In the genomic region with DNA sequence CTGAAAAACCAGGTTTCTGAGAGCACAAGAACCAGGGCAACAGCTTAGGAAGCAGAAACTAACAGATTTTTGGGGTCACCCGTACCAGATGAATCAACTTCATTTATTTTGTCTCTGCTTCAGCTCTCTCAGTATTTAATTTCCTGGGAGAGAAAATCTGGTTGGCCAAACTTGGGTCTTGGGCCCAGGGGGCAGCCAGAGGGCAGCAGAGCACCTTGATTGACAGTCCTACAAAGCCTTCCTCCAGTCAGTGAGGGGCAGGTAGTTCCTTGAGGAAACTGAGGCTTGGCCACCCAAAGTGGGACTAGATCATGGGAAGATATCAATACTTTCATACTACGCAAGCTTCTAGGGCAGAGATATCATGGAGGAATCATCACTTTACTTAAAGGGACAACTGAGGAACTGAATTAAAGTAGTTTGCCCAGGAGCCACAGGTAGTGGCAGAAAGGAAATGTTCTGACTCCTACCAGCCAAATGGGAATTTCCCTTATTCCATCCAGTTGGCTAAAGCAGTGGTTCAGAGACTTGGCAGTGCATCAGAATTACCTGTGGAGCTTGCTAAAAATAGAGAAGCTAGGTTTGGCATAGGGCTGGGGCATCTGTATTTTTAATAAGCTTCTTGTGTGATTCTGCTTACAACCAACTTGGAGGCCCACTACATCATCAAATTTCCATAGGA, we compare ENCODE assay signal across 8 cellular contexts. TPM values are rescaled to one million over a fixed set of nuclear protein-coding genes. Genes with fewer than 3 reads are reported as not detected.
DNase-seq lines count a peak whose midpoint lies in the region; ATAC-seq and TF ChIP-seq lines count a peak whose summit lies in the region.

No MANE protein-coding gene starts in this region.

- peaks cover 8% of the 10 kb centered on the region for H3K4me1 ChIP-seq in vagina

- CTCF ChIA-PET in GM10248 (lab: Yijun Ruan, JAX): interaction anchor here (0.7 to 4.6 kb wide), 31 partner anchors 10 to 1455 kb away, joined by 3 to 80 read pairs (median 5); a partner anchor contains a TSS
- CTCF ChIA-PET in activated CD4-positive, alpha-beta memory T cell treated with anti-CD3 and anti-CD28 coated beads for 36 hours (lab: Charles Lee): interaction anchor here (0.6 to 11.2 kb wide), 42 partner anchors 9 to 697 kb away, joined by 3 to 251 read pairs (median 6); a partner anchor contains a TSS

- TF ChIP-seq CTCF in GM10248 (IDR thresholded peaks at IDR 0.05; ENCODE audit: control extremely low read depth, extremely low read depth, low read depth, missing control alignments) (peak; percentile 55), epithelial cell of esophagus (IDR thresholded peaks at IDR 0.05; ENCODE audit: insufficient read depth, low read depth, low read length, missing control alignments) (peak; percentile 28), vagina (IDR thresholded peaks at IDR 0.05) (peak in 1 of 3 experiments; percentile 44)

- no peaks in the 10 kb centered on the region for H3K36me3 Mint-ChIP-seq in activated CD4-positive, alpha-beta memory T cell treated with anti-CD3 and anti-CD28 coated beads for 36 hours

- ATAC-seq in HG03571 (IDR thresholded peaks at IDR 0.05; ENCODE audit: unreplicated experiment) (no peak), GM19328 (IDR thresholded peaks at IDR 0.05; ENCODE audit: unreplicated experiment) (no peak)

- intact Hi-C loops in activated CD4-positive, alpha-beta memory T cell treated with anti-CD3 and anti-CD28 coated beads for 36 hours (cut with micrococcal nuclease): loop anchor here (1.0 to 2.0 kb wide), 3 partner anchors 119 to 140 kb away; no protein-coding TSS in a partner anchor
- intact Hi-C loops in vagina (cut with DNase I): no loop called here

- H3K36me3 ChIP-seq in MG63: no peaks in the 10 kb centered on the region
- no peaks in the 10 kb centered on the region for H3K36me3 ChIP-seq in vagina

- H3K9me3 Mint-ChIP-seq in activated CD4-positive, alpha-beta memory T cell treated with anti-CD3 and anti-CD28 coated beads for 36 hours: no peaks in the 10 kb centered on the region

- H3K27me3 ChIP-seq in MG63 (no peaks in the 10 kb centered on the region), vagina (no peaks in the 10 kb centered on the region)

- DNase-seq in GM10248 (ENCODE audit: extremely low spot score) (peak; percentile 37), MG63 (peak; percentile 9), epithelial cell of esophagus (ENCODE audit: low read depth) (peak; percentile 70), renal cortical epithelial cell (ENCODE audit: low read depth) (peak; percentile 35), vagina (ENCODE audit: extremely low spot score in 2 of 2) (no peak)
- peak; percentile 72 for DNase-seq in activated CD4-positive, alpha-beta memory T cell treated with anti-CD3 and anti-CD28 coated beads for 36 hours

- TF ChIP-seq POLR2A in vagina (IDR thresholded peaks at IDR 0.05): no peak

- H3K4me3 ChIP-seq in MG63 (no peak overlapping the region), epithelial cell of esophagus (ENCODE audit: low read length) (no peak overlapping the region), vagina (no peak overlapping the region)

- H3K27me3 Mint-ChIP-seq in activated CD4-positive, alpha-beta memory T cell treated with anti-CD3 and anti-CD28 coated beads for 36 hours: peaks cover 2% of the 10 kb centered on the region

- H3K9me3 ChIP-seq in MG63 (no peaks in the 10 kb centered on the region), vagina (no peaks in the 10 kb centered on the region)

- H3K27ac Mint-ChIP-seq in activated CD4-positive, alpha-beta memory T cell treated with anti-CD3 and anti-CD28 coated beads for 36 hours: peak overlapping the region; percentile 57

- no peak overlapping the region for H3K4me3 Mint-ChIP-seq in activated CD4-positive, alpha-beta memory T cell treated with anti-CD3 and anti-CD28 coated beads for 36 hours

- H3K4me1 Mint-ChIP-seq in activated CD4-positive, alpha-beta memory T cell treated with anti-CD3 and anti-CD28 coated beads for 36 hours (ENCODE audit: low read depth): peaks cover 12% of the 10 kb centered on the region

- no peak overlapping the region for H3K27ac ChIP-seq in vagina

- POLR2A ChIA-PET in GM10248 (lab: Yijun Ruan, JAX): no interaction called here
- POLR2A ChIA-PET in activated CD4-positive, alpha-beta memory T cell treated with anti-CD3 and anti-CD28 coated beads for 36 hours (lab: Charles Lee): interaction anchor here (0.9 kb wide), 1 partner anchor 118 kb away, joined by 3 read pairs; no protein-coding TSS in a partner anchor

RNA-seq across cellular contexts. Expression of a gene that starts 21.5 kb away (rescaled TPM):
- total RNA-seq in MG63 (2014; rRNA removed; shearing (Covaris generic); ENCODE audit: low replicate concordance): 1.3 and 9.5 TPM in 2 replicates
- 10 to 100 TPM; 16.4 to 16.9 TPM for total RNA-seq in activated CD4-positive, alpha-beta memory T cell treated with anti-CD3 and anti-CD28 coated beads for 36 hours
- total RNA-seq in renal cortical epithelial cell (7.3 and 10.4 TPM in 2 replicates), vagina (42.5 TPM)

Comparison
In these comparisons a context has a peak if more than half of its experiments do, and no peak if none do; other contexts are left out.
1. DNase-seq: peak in GM10248 (single experiment), MG63 (single experiment), activated CD4-positive, alpha-beta memory T cell treated with anti-CD3 and anti-CD28 coated beads for 36 hours (single experiment), epithelial cell of esophagus (single experiment) and renal cortical epithelial cell (single experiment); none in vagina (0 of 2).